In the genomic region with DNA sequence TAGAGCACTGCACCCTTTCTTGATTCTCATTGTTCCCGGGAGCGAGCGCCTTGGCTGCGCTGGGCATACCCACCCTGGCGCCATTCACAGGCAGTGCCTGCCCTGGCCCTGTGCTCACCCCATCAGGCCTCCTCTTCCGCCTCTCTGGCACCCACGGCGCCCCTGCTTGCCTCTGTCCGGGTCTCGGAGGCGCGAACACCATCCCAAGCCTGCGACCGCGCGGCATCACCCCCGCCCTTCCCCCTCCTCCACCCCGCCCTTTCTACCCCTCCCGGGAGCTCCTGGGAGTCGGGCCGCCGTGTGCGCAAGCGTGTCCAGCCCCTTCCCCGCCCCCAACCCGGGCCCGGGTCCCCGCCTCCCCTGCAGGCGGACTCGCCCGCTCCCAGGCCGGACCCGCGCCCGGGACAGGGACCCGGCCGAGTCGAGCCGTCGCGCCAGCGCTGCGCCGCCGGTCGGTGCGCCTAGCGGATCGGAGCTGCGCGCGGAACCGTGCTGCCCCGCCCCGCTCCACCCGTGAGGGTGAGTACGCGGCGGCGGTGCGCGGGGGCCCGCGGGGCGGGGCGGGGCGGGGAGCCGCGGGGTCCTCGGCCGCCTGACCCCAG, we compare ENCODE assay signal across 1 cellular context.
A peak's percentile ranks its signal among the peaks of the same experiment; 100 is the strongest.
TF ChIP-seq lines count a peak whose summit lies in the region.

A gene with protein sequence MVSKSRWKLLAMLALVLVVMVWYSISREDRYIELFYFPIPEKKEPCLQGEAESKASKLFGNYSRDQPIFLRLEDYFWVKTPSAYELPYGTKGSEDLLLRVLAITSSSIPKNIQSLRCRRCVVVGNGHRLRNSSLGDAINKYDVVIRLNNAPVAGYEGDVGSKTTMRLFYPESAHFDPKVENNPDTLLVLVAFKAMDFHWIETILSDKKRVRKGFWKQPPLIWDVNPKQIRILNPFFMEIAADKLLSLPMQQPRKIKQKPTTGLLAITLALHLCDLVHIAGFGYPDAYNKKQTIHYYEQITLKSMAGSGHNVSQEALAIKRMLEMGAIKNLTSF (plus strand): TSS at position 363 of the 602 bp plus-strand sequence. CDS start 50,470 bp downstream, outside the sequence.

TF ChIP-seq in HepG2, 621 proteins besides CTCF, POLR2A, EP300 and RAD21 (continued from another document and continues in another):
- TF ChIP-seq, protein P1, sequence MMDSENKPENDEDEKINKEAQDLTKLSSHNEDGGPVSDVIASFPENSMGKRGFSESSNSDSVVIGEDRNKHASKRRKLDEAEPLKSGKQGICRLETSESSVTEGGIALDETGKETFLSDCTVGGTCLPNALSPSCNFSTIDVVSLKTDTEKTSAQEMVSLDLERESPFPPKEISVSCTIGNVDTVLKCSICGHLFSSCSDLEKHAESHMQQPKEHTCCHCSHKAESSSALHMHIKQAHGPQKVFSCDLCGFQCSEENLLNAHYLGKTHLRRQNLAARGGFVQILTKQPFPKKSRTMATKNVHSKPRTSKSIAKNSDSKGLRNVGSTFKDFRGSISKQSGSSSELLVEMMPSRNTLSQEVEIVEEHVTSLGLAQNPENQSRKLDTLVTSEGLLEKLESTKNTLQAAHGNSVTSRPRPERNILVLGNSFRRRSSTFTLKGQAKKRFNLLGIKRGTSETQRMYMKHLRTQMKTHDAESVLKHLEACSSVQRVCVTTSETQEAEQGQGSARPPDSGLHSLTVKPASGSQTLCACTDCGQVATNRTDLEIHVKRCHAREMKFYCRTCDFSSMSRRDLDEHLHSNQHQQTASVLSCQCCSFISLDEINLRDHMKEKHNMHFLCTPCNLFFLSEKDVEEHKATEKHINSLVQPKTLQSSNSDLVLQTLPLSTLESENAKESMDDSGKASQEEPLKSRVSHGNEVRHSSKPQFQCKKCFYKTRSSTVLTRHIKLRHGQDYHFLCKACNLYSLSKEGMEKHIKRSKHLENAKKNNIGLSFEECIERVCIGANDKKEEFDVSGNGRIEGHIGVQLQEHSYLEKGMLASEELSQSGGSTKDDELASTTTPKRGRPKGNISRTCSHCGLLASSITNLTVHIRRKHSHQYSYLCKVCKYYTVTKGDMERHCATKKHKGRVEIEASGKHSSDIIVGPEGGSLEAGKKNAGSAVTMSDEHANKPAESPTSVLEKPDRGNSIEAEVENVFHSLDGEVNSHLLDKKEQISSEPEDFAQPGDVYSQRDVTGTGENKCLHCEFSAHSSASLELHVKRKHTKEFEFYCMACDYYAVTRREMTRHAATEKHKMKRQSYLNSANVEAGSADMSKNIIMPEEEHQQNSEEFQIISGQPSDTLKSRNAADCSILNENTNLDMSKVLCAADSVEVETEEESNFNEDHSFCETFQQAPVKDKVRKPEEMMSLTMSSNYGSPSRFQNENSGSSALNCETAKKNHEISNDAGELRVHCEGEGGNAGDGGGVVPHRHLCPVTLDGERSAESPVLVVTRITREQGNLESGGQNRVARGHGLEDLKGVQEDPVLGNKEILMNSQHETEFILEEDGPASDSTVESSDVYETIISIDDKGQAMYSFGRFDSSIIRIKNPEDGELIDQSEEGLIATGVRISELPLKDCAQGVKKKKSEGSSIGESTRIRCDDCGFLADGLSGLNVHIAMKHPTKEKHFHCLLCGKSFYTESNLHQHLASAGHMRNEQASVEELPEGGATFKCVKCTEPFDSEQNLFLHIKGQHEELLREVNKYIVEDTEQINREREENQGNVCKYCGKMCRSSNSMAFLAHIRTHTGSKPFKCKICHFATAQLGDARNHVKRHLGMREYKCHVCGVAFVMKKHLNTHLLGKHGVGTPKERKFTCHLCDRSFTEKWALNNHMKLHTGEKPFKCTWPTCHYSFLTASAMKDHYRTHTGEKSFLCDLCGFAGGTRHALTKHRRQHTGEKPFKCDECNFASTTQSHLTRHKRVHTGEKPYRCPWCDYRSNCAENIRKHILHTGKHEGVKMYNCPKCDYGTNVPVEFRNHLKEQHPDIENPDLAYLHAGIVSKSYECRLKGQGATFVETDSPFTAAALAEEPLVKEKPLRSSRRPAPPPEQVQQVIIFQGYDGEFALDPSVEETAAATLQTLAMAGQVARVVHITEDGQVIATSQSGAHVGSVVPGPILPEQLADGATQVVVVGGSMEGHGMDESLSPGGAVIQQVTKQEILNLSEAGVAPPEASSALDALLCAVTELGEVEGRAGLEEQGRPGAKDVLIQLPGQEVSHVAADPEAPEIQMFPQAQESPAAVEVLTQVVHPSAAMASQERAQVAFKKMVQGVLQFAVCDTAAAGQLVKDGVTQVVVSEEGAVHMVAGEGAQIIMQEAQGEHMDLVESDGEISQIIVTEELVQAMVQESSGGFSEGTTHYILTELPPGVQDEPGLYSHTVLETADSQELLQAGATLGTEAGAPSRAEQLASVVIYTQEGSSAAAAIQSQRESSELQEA (CRISPR knock-in tag; IDR thresholded peaks at IDR 0.05; ENCODE audit: not compliant biosample characterization): no peak
- TF ChIP-seq, protein P2, sequence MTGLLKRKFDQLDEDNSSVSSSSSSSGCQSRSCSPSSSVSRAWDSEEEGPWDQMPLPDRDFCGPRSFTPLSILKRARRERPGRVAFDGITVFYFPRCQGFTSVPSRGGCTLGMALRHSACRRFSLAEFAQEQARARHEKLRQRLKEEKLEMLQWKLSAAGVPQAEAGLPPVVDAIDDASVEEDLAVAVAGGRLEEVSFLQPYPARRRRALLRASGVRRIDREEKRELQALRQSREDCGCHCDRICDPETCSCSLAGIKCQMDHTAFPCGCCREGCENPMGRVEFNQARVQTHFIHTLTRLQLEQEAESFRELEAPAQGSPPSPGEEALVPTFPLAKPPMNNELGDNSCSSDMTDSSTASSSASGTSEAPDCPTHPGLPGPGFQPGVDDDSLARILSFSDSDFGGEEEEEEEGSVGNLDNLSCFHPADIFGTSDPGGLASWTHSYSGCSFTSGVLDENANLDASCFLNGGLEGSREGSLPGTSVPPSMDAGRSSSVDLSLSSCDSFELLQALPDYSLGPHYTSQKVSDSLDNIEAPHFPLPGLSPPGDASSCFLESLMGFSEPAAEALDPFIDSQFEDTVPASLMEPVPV (CRISPR knock-in tag; IDR thresholded peaks at IDR 0.05): no peak
- TF ChIP-seq ZFP41 (CRISPR knock-in tag; IDR thresholded peaks at IDR 0.05; ENCODE audit: borderline replicate concordance) (no peak), ZNF782 (CRISPR knock-in tag; IDR thresholded peaks at IDR 0.05; ENCODE audit: borderline replicate concordance) (no peak), ZNF34 (CRISPR knock-in tag; IDR thresholded peaks at IDR 0.05; ENCODE audit: borderline replicate concordance) (no peak), ZNF556 (CRISPR knock-in tag; IDR thresholded peaks at IDR 0.05; ENCODE audit: borderline replicate concordance) (0 out of 2 replicates have a peak, but pooled peaks have one; percentile 30), ZNF570 (CRISPR knock-in tag; IDR thresholded peaks at IDR 0.05; ENCODE audit: borderline replicate concordance) (no peak), CC2D1A (CRISPR knock-in tag; IDR thresholded peaks at IDR 0.05) (no peak), SALL2 (CRISPR knock-in tag; IDR thresholded peaks at IDR 0.05) (no peak; the same call in 1 of the 2 replicates), ZNF607 (CRISPR knock-in tag; IDR thresholded peaks at IDR 0.05; ENCODE audit: borderline replicate concordance) (0 out of 2 replicates have a peak, but pooled peaks have one; percentile 7), ZNF232 (CRISPR knock-in tag; IDR thresholded peaks at IDR 0.05; ENCODE audit: borderline replicate concordance) (no peak), ADNP (CRISPR knock-in tag; IDR thresholded peaks at IDR 0.05) (no peak), SOX13 (IDR thresholded peaks at IDR 0.05) (no peak), SOX13 (CRISPR knock-in tag; conservative IDR thresholded peaks at IDR 0.05 in 1 of 2, IDR thresholded peaks at IDR 0.05 in 1 of 2) (no peak), CEBPB (IDR thresholded peaks at IDR 0.05; ENCODE audit: borderline replicate concordance, low read depth, low read length) (no peak), MAFF (IDR thresholded peaks at IDR 0.05; ENCODE audit: low read depth, low read length) (no peak), SNAI1 (CRISPR knock-in tag; IDR thresholded peaks at IDR 0.05; ENCODE audit: borderline replicate concordance) (no peak), HNRNPH1 (optimal IDR thresholded peaks at IDR 0.05; ENCODE audit: low read depth, low read length) (no peak), ZNF83 (CRISPR knock-in tag; IDR thresholded peaks at IDR 0.05; ENCODE audit: borderline replicate concordance) (no peak), CCDC6 (CRISPR knock-in tag; IDR thresholded peaks at IDR 0.05) (no peak; the same call in 1 of the 2 replicates), GATAD1 (CRISPR knock-in tag; IDR thresholded peaks at IDR 0.05) (no peak; the same call in 1 of the 2 replicates), ATF7 (IDR thresholded peaks at IDR 0.05) (no peak), ATF7 (CRISPR knock-in tag; IDR thresholded peaks at IDR 0.05) (no peak), ZSCAN22 (CRISPR knock-in tag; IDR thresholded peaks at IDR 0.05) (no peak), ZNF124 (CRISPR knock-in tag; IDR thresholded peaks at IDR 0.05) (0 out of 2 replicates have a peak, but pooled peaks have one; percentile 37), TAF15 (IDR thresholded peaks at IDR 0.05; ENCODE audit: low read depth, low read length, poor library complexity, severe bottlenecking) (no peak)
- TF ChIP-seq, protein P3, sequence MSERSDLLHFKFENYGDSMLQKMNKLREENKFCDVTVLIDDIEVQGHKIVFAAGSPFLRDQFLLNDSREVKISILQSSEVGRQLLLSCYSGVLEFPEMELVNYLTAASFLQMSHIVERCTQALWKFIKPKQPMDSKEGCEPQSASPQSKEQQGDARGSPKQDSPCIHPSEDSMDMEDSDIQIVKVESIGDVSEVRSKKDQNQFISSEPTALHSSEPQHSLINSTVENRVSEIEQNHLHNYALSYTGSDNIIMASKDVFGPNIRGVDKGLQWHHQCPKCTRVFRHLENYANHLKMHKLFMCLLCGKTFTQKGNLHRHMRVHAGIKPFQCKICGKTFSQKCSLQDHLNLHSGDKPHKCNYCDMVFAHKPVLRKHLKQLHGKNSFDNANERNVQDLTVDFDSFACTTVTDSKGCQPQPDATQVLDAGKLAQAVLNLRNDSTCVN (CRISPR knock-in tag; IDR thresholded peaks at IDR 0.05; ENCODE audit: borderline replicate concordance): no peak
- TF ChIP-seq, protein P4, sequence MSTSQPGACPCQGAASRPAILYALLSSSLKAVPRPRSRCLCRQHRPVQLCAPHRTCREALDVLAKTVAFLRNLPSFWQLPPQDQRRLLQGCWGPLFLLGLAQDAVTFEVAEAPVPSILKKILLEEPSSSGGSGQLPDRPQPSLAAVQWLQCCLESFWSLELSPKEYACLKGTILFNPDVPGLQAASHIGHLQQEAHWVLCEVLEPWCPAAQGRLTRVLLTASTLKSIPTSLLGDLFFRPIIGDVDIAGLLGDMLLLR (CRISPR knock-in tag; IDR thresholded peaks at IDR 0.05): no peak
- TF ChIP-seq, protein P5, sequence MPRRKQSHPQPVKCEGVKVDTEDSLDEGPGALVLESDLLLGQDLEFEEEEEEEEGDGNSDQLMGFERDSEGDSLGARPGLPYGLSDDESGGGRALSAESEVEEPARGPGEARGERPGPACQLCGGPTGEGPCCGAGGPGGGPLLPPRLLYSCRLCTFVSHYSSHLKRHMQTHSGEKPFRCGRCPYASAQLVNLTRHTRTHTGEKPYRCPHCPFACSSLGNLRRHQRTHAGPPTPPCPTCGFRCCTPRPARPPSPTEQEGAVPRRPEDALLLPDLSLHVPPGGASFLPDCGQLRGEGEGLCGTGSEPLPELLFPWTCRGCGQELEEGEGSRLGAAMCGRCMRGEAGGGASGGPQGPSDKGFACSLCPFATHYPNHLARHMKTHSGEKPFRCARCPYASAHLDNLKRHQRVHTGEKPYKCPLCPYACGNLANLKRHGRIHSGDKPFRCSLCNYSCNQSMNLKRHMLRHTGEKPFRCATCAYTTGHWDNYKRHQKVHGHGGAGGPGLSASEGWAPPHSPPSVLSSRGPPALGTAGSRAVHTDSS (CRISPR knock-in tag; conservative IDR thresholded peaks at IDR 0.05): no peak
- TF ChIP-seq, protein P6, sequence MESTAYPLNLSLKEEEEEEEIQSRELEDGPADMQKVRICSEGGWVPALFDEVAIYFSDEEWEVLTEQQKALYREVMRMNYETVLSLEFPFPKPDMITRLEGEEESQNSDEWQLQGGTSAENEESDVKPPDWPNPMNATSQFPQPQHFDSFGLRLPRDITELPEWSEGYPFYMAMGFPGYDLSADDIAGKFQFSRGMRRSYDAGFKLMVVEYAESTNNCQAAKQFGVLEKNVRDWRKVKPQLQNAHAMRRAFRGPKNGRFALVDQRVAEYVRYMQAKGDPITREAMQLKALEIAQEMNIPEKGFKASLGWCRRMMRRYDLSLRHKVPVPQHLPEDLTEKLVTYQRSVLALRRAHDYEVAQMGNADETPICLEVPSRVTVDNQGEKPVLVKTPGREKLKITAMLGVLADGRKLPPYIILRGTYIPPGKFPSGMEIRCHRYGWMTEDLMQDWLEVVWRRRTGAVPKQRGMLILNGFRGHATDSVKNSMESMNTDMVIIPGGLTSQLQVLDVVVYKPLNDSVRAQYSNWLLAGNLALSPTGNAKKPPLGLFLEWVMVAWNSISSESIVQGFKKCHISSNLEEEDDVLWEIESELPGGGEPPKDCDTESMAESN (CRISPR knock-in tag; conservative IDR thresholded peaks at IDR 0.05): no peak
- TF ChIP-seq, protein P7, sequence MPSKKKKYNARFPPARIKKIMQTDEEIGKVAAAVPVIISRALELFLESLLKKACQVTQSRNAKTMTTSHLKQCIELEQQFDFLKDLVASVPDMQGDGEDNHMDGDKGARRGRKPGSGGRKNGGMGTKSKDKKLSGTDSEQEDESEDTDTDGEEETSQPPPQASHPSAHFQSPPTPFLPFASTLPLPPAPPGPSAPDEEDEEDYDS (CRISPR knock-in tag; IDR thresholded peaks at IDR 0.05): 0 out of 2 replicates have a peak, but pooled peaks have one; percentile 17
- TF ChIP-seq, protein P8, sequence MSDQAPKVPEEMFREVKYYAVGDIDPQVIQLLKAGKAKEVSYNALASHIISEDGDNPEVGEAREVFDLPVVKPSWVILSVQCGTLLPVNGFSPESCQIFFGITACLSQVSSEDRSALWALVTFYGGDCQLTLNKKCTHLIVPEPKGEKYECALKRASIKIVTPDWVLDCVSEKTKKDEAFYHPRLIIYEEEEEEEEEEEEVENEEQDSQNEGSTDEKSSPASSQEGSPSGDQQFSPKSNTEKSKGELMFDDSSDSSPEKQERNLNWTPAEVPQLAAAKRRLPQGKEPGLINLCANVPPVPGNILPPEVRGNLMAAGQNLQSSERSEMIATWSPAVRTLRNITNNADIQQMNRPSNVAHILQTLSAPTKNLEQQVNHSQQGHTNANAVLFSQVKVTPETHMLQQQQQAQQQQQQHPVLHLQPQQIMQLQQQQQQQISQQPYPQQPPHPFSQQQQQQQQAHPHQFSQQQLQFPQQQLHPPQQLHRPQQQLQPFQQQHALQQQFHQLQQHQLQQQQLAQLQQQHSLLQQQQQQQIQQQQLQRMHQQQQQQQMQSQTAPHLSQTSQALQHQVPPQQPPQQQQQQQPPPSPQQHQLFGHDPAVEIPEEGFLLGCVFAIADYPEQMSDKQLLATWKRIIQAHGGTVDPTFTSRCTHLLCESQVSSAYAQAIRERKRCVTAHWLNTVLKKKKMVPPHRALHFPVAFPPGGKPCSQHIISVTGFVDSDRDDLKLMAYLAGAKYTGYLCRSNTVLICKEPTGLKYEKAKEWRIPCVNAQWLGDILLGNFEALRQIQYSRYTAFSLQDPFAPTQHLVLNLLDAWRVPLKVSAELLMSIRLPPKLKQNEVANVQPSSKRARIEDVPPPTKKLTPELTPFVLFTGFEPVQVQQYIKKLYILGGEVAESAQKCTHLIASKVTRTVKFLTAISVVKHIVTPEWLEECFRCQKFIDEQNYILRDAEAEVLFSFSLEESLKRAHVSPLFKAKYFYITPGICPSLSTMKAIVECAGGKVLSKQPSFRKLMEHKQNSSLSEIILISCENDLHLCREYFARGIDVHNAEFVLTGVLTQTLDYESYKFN (CRISPR knock-in tag; conservative IDR thresholded peaks at IDR 0.05): no peak
- TF ChIP-seq, protein P9, sequence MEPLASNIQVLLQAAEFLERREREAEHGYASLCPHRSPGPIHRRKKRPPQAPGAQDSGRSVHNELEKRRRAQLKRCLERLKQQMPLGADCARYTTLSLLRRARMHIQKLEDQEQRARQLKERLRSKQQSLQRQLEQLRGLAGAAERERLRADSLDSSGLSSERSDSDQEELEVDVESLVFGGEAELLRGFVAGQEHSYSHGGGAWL (CRISPR knock-in tag; IDR thresholded peaks at IDR 0.05): peak; percentile 14; the same call in 1 of the 2 replicates
